Comparison of ENCODE assay signal across 8 cellular contexts in the genomic region with DNA sequence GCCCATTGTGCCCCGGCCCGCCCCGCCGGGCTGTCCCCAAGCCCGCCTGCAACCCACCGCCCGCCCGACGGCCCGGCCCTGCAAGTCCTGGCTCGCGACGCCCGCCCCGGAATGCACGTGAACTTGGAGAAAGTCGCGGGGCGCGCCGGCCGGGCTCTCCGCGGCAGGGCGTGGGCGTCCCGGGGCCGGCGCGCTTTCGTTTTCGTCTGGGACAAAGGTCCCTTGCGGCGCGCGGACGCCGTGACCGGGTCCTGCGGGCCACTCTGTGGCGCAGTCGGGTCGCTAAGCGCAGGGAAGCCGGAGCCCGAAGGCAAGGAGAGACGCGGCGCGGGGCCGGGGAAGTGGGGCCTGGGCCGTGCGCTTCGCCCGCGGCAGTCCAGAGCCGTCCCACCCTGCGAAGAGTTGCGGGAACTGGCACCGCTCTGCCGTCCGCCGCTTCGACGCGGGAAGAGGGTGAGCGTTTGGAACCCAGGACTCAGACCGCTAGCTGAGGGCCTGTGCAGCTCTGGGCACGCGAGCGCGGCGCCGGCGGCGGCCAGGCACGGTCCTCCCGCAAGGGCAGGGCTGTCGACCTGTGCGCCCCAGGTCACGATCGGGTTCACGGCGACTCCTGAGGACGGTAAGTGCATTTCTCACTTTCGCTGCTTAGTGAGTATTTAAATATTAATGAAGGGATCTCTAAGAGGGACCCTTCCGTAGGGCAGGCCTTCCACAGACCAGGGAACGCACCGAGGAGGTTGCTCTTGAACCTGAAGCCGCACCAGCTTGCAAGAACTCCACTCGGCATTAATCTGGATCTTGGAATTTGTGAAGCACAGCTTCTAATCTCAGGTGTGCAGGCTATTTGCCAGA.
DNase-seq lines count a peak whose midpoint lies in the region; ATAC-seq and TF ChIP-seq lines count a peak whose summit lies in the region.

No MANE protein-coding gene starts in this region.

- intact Hi-C loops in IMR-90 (cut with micrococcal nuclease) (loop anchor here (5.0 kb wide), 1 partner anchor 45 kb away; no protein-coding TSS in a partner anchor), uterus (cut with DNase I; ENCODE audit: low total_unique reads) (loop anchor here (10.0 kb wide), 1 partner anchor 57 kb away; no protein-coding TSS in a partner anchor)

- peak overlapping the region; percentile 82 for H3K4ac ChIP-seq in IMR-90 (ENCODE audit: low read depth, low read length)

- peak overlapping the region; percentile 50 to 76; a peak in 3 of 4 replicates for H4K8ac ChIP-seq in IMR-90 (ENCODE audit: low read depth in 2 of 2, low read length in 2 of 2)

- H3K14ac ChIP-seq in IMR-90 (replicated peaks; ENCODE audit: low read depth, low read length), result peak overlapping the region; percentile 92

- no peaks in the 10 kb centered on the region for H3K9me3 Mint-ChIP-seq in natural killer cell treated with Interleukin-12 subunit alpha and Interleukin-12 subunit beta and Interleukin-15 and Interleukin-18, amount 100 ng/mL, for 72 hours

- no peaks in the 10 kb centered on the region for H3K27me3 Mint-ChIP-seq in natural killer cell treated with Interleukin-12 subunit alpha and Interleukin-12 subunit beta and Interleukin-15 and Interleukin-18, amount 100 ng/mL, for 72 hours

- peak; percentile 0; the same call in 1 of the 2 replicates for ATAC-seq in IMR-90 (ENCODE audit: low read depth)
- ATAC-seq in natural killer cell treated with Interleukin-12 subunit alpha and Interleukin-12 subunit beta and Interleukin-15 and Interleukin-18, amount 100 ng/mL, for 72 hours, result peak; percentile 26 to 69
- ATAC-seq in HG02588 (IDR thresholded peaks at IDR 0.05; ENCODE audit: unreplicated experiment), result no peak
- ATAC-seq in GM18858 (IDR thresholded peaks at IDR 0.05; ENCODE audit: unreplicated experiment), result no peak

- H3K4me1 ChIP-seq in IMR-90 (ENCODE audit: control insufficient read depth, insufficient read depth, low read length), result peaks cover 34% of the 10 kb centered on the region
- H3K4me1 ChIP-seq in fibroblast of lung (ENCODE audit: control insufficient read depth, extremely low read depth, insufficient read depth, low read length), result peaks cover 5% of the 10 kb centered on the region
- H3K4me1 ChIP-seq in uterus, result peaks cover 0 to 9% of the 10 kb centered on the region in 2 donors

- CTCF ChIA-PET in IMR-90 (lab: Yijun Ruan, JAX), result interaction anchor here (0.7 to 1.9 kb wide), 3 partner anchors 44 to 66 kb away, joined by 3 to 7 read pairs (median 4); no protein-coding TSS in a partner anchor

- TF ChIP-seq POLR2A in GM10847 (IDR thresholded peaks at IDR 0.05; ENCODE audit: extremely low read depth, insufficient read length) (peak; percentile 13), IMR-90 (IDR thresholded peaks at IDR 0.05; ENCODE audit: low read depth, low read length) (no peak; the same call in 1 of the 2 replicates), uterus (IDR thresholded peaks at IDR 0.05) (no peak)

- peak overlapping the region; percentile 86 for H4K91ac ChIP-seq in IMR-90 (ENCODE audit: insufficient read depth, low read depth, low read length)

- H3K27ac ChIP-seq in IMR-90 (ENCODE audit: insufficient read depth, low read length) (peak overlapping the region; percentile 98), fibroblast of lung (ENCODE audit: insufficient read depth, low read length) (peak overlapping the region; percentile 97), uterus (peak overlapping the region; percentile 99 to 100)

- peaks cover 25% of the 10 kb centered on the region for H3K36me3 ChIP-seq in IMR-90 (ENCODE audit: control insufficient read depth, insufficient read depth, low read length)
- H3K36me3 ChIP-seq in fibroblast of lung (ENCODE audit: control insufficient read depth, insufficient read depth, low read length), result peaks cover 30% of the 10 kb centered on the region
- H3K36me3 ChIP-seq in uterus, result no peaks in the 10 kb centered on the region

- H3K79me2 ChIP-seq in fibroblast of lung (ENCODE audit: control insufficient read depth, insufficient read depth, low read length), result peaks cover 96% of the 10 kb centered on the region

- H2AFZ ChIP-seq in IMR-90 (replicated peaks; ENCODE audit: low read length, poor library complexity), result peak overlapping the region; percentile 85
- H2AFZ ChIP-seq in fibroblast of lung (ENCODE audit: low read length), result no peak overlapping the region

- H4K5ac ChIP-seq in IMR-90 (ENCODE audit: low read depth, low read length), result peak overlapping the region; percentile 49

- H3K9ac ChIP-seq in IMR-90 (ENCODE audit: low read depth, low read length) (peak overlapping the region; percentile 95), fibroblast of lung (ENCODE audit: insufficient read depth, low read length) (peak overlapping the region; percentile 87)

- DNase-seq in IMR-90 (peak; percentile 61), fibroblast of lung (ENCODE audit: low read depth in 2 of 2) (peak in 1 of 2 donors; percentile 69), uterus (peak; percentile 47 to 49)
- peak; percentile 39 for DNase-seq in activated CD8-positive, alpha-beta memory T cell treated with anti-CD3 and anti-CD28 coated beads, Interleukin-2, amount 50 U/mL, for 4 hours
- peak; percentile 81 for DNase-seq in natural killer cell treated with Interleukin-12 subunit alpha and Interleukin-12 subunit beta and Interleukin-15 and Interleukin-18, amount 100 ng/mL, for 72 hours (ENCODE audit: low spot score)

- no peak overlapping the region for H2BK20ac ChIP-seq in IMR-90 (ENCODE audit: low read depth, low read length)

- H3K23ac ChIP-seq in IMR-90 (ENCODE audit: low read depth, low read length), result peak overlapping the region; percentile 96

- H3K27me3 ChIP-seq in IMR-90 (ENCODE audit: control insufficient read depth, insufficient read depth, low read length) (no peaks in the 10 kb centered on the region), fibroblast of lung (ENCODE audit: control insufficient read depth, insufficient read depth, low read length) (no peaks in the 10 kb centered on the region), uterus (no peaks in the 10 kb centered on the region)

- H2AK9ac ChIP-seq in IMR-90 (replicated peaks; ENCODE audit: low read depth, low read length, poor library complexity), result peak overlapping the region; percentile 97

- in situ Hi-C loops in IMR-90 (cut with MboI; ENCODE audit: low sequenced_read_pairs), result no loop called here

- peak overlapping the region in 1 of 2 donors; percentile 61 for H3K27ac Mint-ChIP-seq in natural killer cell treated with Interleukin-12 subunit alpha and Interleukin-12 subunit beta and Interleukin-15 and Interleukin-18, amount 100 ng/mL, for 72 hours

- peaks cover 13% of the 10 kb centered on the region for H3K9me1 ChIP-seq in IMR-90 (ENCODE audit: insufficient read depth, low read length)

- H3K36me3 Mint-ChIP-seq in natural killer cell treated with Interleukin-12 subunit alpha and Interleukin-12 subunit beta and Interleukin-15 and Interleukin-18, amount 100 ng/mL, for 72 hours, result no peaks in the 10 kb centered on the region

- H3K4me2 ChIP-seq in IMR-90 (ENCODE audit: low read depth, low read length), result peak overlapping the region; percentile 83
- H3K4me2 ChIP-seq in fibroblast of lung (ENCODE audit: extremely low read depth, insufficient read depth, low read length), result peak overlapping the region; percentile 4

- POLR2A ChIA-PET in IMR-90 (lab: Charles Lee; ENCODE audit: unreplicated experiment), result no interaction called here

- TF ChIP-seq CTCF in IMR-90 (conservative IDR thresholded peaks at IDR 0.05; ENCODE audit: low read depth, low read length) (no peak), fibroblast of lung (conservative IDR thresholded peaks at IDR 0.05 in 1 of 2, IDR thresholded peaks at IDR 0.05 in 1 of 2; ENCODE audit: low read depth in 1 of 2, low read length in 2 of 2) (no peak), uterus (IDR thresholded peaks at IDR 0.05) (no peak)

- H2BK15ac ChIP-seq in IMR-90 (ENCODE audit: low read depth, low read length), result no peak overlapping the region

- H4K20me1 ChIP-seq in IMR-90 (ENCODE audit: insufficient read depth, low read length) (peaks cover 43% of the 10 kb centered on the region), fibroblast of lung (ENCODE audit: control insufficient read depth, extremely low read depth, insufficient read depth, low read length) (no peaks in the 10 kb centered on the region)

- H3K4me3 Mint-ChIP-seq in natural killer cell treated with Interleukin-12 subunit alpha and Interleukin-12 subunit beta and Interleukin-15 and Interleukin-18, amount 100 ng/mL, for 72 hours, result peak overlapping the region; percentile 77

- peak overlapping the region; percentile 96 for H3K4me3 ChIP-seq in IMR-90 (ENCODE audit: insufficient read depth, low read depth, low read length)
- H3K4me3 ChIP-seq in fibroblast of lung (replicated peaks in 1 of 4; ENCODE audit: control extremely low read depth in 1 of 4, insufficient read depth in 1 of 4, low read depth in 3 of 4, low read length in 4 of 4), result peak overlapping the region; percentile 81 to 99 (median 91)
- peak overlapping the region; percentile 88 to 94 for H3K4me3 ChIP-seq in uterus

- H2BK120ac ChIP-seq in IMR-90 (ENCODE audit: low read depth, low read length), result peak overlapping the region; percentile 65

- H3K56ac ChIP-seq in IMR-90 (ENCODE audit: extremely low read depth, insufficient read depth, low read length), result peak overlapping the region; percentile 94

- H3K4me1 Mint-ChIP-seq in natural killer cell treated with Interleukin-12 subunit alpha and Interleukin-12 subunit beta and Interleukin-15 and Interleukin-18, amount 100 ng/mL, for 72 hours (ENCODE audit: low read depth in 2 of 2), result peaks cover 13 to 39% of the 10 kb centered on the region in 2 donors

- dilution Hi-C loops in IMR-90 (cut with HindIII; ENCODE audit: low sequenced_read_pairs, unreplicated experiment), result no loop called here

- peak overlapping the region; percentile 92 for H2BK5ac ChIP-seq in IMR-90 (ENCODE audit: low read depth, low read length, poor library complexity, severe bottlenecking)

- no peak for TF ChIP-seq RAD21 in IMR-90 (IDR thresholded peaks at IDR 0.05; ENCODE audit: low read length)

- H2AK5ac ChIP-seq in IMR-90 (ENCODE audit: low read depth, low read length), result peak overlapping the region; percentile 77

- H3K18ac ChIP-seq in IMR-90 (ENCODE audit: low read depth, low read length), result peak overlapping the region; percentile 53

- H3K9me3 ChIP-seq in IMR-90 (ENCODE audit: control insufficient read depth, insufficient read depth, low read length) (no peaks in the 10 kb centered on the region), fibroblast of lung (ENCODE audit: control insufficient read depth, insufficient read depth, low read depth, low read length) (no peaks in the 10 kb centered on the region), uterus (no peaks in the 10 kb centered on the region)

- BruUV-seq in IMR-90 (replicated peaks; lab: Mats Ljungman, UMichigan), result no TSS peak

- 0% methylated on average over 69 of the region's 91 CpGs; no CpG with 5 or more reads in 1 of the 2 experiments for WGBS in IMR-90 (ENCODE audit: extremely low coverage in 2 of 2, insufficient read length in 1 of 2), 2 experiments

- H3K79me1 ChIP-seq in IMR-90 (ENCODE audit: low read depth in 1 of 2, low read length in 2 of 2), result peaks cover 2 to 26% of the 10 kb centered on the region in 2 experiments

TF ChIP-seq in IMR-90, 13 proteins besides CTCF, POLR2A, EP300 and RAD21 (continues in another document):
- no peak for TF ChIP-seq MAFK (IDR thresholded peaks at IDR 0.05; ENCODE audit: low read depth, low read length)
- TF ChIP-seq BHLHE40 (IDR thresholded peaks at IDR 0.05; ENCODE audit: low read depth, low read length), result peak; percentile 41; the same call in 1 of the 2 replicates

Comparison
In these comparisons a context has a peak if more than half of its experiments do, and no peak if none do; other contexts are left out.
1. ATAC-seq: peak in IMR-90 (single experiment) and natural killer cell treated with Interleukin-12 subunit alpha and Interleukin-12 subunit beta and Interleukin-15 and Interleukin-18, amount 100 ng/mL, for 72 hours (2 of 2); none in HG02588 (single experiment) and GM18858 (single experiment).
2. Peak in every context shown above with its lines, with median percentiles within 50 percentile points of each other: H3K27ac ChIP-seq and H3K4me3 ChIP-seq.